In the genomic region with DNA sequence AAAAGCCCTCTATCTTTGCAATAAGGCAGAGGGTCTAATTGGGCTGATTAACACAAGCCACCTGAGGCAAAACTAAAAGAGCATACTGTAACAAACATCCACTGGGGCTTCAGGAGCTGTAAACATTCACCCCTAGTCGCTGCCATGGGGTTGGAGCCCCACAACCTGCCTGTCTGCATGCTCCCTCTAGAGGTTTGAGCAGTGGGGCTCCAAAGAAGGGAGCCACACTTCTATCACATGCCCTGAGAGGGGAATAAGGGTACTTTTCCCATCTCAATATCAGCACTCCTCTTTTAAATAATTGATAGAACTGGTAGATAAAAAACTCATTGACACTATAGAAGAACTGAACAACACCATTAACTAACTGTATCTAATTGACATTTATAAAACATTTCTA, we compare ENCODE assay signal across 17 cellular contexts.
DNase-seq lines count a peak whose midpoint lies in the region; ATAC-seq, FAIRE-seq and TF ChIP-seq lines count a peak whose summit lies in the region.
"Had no signal": no experiment of that assay in that cellular context is flagged by ENCODE, and none has a peak within 500 bp of the region (broad histone marks: within the 10 kb centered on the region; RNA-seq: fewer than 3 reads in every experiment).

No MANE protein-coding gene starts in this region.

- H3K9me3 Mint-ChIP-seq in activated naive CD8-positive, alpha-beta T cell treated with anti-CD3 and anti-CD28 coated beads, Interleukin-2, amount 50 U/mL, for 24 hours, result peaks cover 20% of the 10 kb centered on the region
- H3K9me3 Mint-ChIP-seq: CD4-positive, alpha-beta T cell had no signal

- WGBS in tibial nerve, 2 donors, result 0 to 63% methylated on average over 1 of the region's 1 CpG

- no peaks in the 10 kb centered on the region for H3K79me2 ChIP-seq in keratinocyte (ENCODE audit: control insufficient read depth, insufficient read depth, low read length)

- no peaks in the 10 kb centered on the region for H3K9me1 ChIP-seq in keratinocyte (ENCODE audit: control insufficient read depth, extremely low read depth, insufficient read depth, low read length)

- H4K20me1 ChIP-seq in keratinocyte (ENCODE audit: control insufficient read depth, extremely low read depth, insufficient read depth, low read length), result no peaks in the 10 kb centered on the region

- FAIRE-seq in keratinocyte (lab: Jason Lieb, UNC), result no peak
- FAIRE-seq in GM12891 (lab: Jason Lieb, UNC), result no peak

- H3K9me3 ChIP-seq in WERI-Rb-1 (ENCODE audit: severe bottlenecking) (peaks cover 3% of the 10 kb centered on the region), keratinocyte (ENCODE audit: control insufficient read depth, low read depth, low read length) (no peaks in the 10 kb centered on the region), tibial nerve (peaks cover 0 to 26% (median 0%) of the 10 kb centered on the region in 4 donors)
- H3K9me3 ChIP-seq: HAP-1 had no signal

- no peaks in the 10 kb centered on the region for H3K27me3 Mint-ChIP-seq in activated naive CD8-positive, alpha-beta T cell treated with anti-CD3 and anti-CD28 coated beads, Interleukin-2, amount 50 U/mL, for 24 hours
- H3K27me3 Mint-ChIP-seq: CD4-positive, alpha-beta T cell had no signal

- no peak overlapping the region for H3K9ac ChIP-seq in keratinocyte (ENCODE audit: control insufficient read depth, extremely low read depth, insufficient read depth, low read length)

- H3K27me3 ChIP-seq in GM06990 (replicated peaks; ENCODE audit: control insufficient read depth, insufficient read depth, low read length) (no peaks in the 10 kb centered on the region), WERI-Rb-1 (ENCODE audit: insufficient read depth, low read depth, severe bottlenecking) (no peaks in the 10 kb centered on the region), keratinocyte (ENCODE audit: control insufficient read depth, extremely low read depth, insufficient read depth, low read length) (no peaks in the 10 kb centered on the region), tibial nerve (no peaks in the 10 kb centered on the region)

- no peak overlapping the region for H3K4me2 ChIP-seq in keratinocyte (ENCODE audit: control insufficient read depth, extremely low read depth, insufficient read depth, low read depth, low read length)

- H2AFZ ChIP-seq in keratinocyte (ENCODE audit: control insufficient read depth, low read length), result no peak overlapping the region

- H3K27ac ChIP-seq in WERI-Rb-1 (no peak overlapping the region), keratinocyte (ENCODE audit: control insufficient read depth, insufficient read depth, low read length) (no peak overlapping the region), tibial nerve (no peak overlapping the region)

- H3K36me3 ChIP-seq in GM06990 (ENCODE audit: control insufficient read depth, insufficient read depth, low read length) (no peaks in the 10 kb centered on the region), WERI-Rb-1 (no peaks in the 10 kb centered on the region), keratinocyte (ENCODE audit: control insufficient read depth in 2 of 2, extremely low read depth in 1 of 2, insufficient read depth in 2 of 2, low read length in 2 of 2) (no peaks in the 10 kb centered on the region), tibial nerve (no peaks in the 10 kb centered on the region)
- H3K36me3 ChIP-seq: HAP-1 had no signal

- DNase-seq in GM06990 (ENCODE audit: extremely low read depth, insufficient read length), result no peak
- peak; percentile 16 for DNase-seq in NAMALWA (ENCODE audit: low spot score)
- DNase-seq in WERI-Rb-1, result no peak
- no peak for DNase-seq in keratinocyte (ENCODE audit: low read depth, low spot score)
- no peak for DNase-seq in GM12891 (ENCODE audit: insufficient read length, low spot score)
- DNase-seq in tibial nerve (ENCODE audit: low spot score in 2 of 2), result no peak
- DNase-seq in activated naive CD8-positive, alpha-beta T cell treated with anti-CD3 and anti-CD28 coated beads, Interleukin-2, amount 50 U/mL, for 24 hours, result no peak
- DNase-seq: AML-193; CD4-positive, alpha-beta T cell; DND-41; NCI-H1048; NCI-H146; NCI-H2081 treated with DMSO at 0.1 percent for 48 hours; NCI-H524; SHP77 had no signal

- TF ChIP-seq CTCF in GM06990 (IDR thresholded peaks at IDR 0.05; ENCODE audit: insufficient read depth, low read length, poor library complexity, severe bottlenecking) (peak; percentile 2), WERI-Rb-1 (IDR thresholded peaks at IDR 0.05; ENCODE audit: low read depth, low read length) (peak; percentile 14; the same call in 1 of the 2 replicates), keratinocyte (optimal IDR thresholded peaks at IDR 0.05 in 1 of 3, IDR thresholded peaks at IDR 0.05 in 1 of 3, conservative IDR thresholded peaks at IDR 0.05 in 1 of 3; ENCODE audit: extremely low read depth in 1 of 3, insufficient read depth in 2 of 3, low read length in 3 of 3) (peak in 2 of 3 experiments; percentile 5 to 22), tibial nerve (IDR thresholded peaks at IDR 0.05) (no peak)

- no peak overlapping the region for H3K4me3 ChIP-seq in GM06990 (replicated peaks; ENCODE audit: low read depth, low read length)
- H3K4me3 ChIP-seq in WERI-Rb-1 (ENCODE audit: low read depth, low read length), result no peak overlapping the region
- H3K4me3 ChIP-seq in keratinocyte (ENCODE audit: control insufficient read depth in 2 of 3, extremely low read depth in 1 of 3, insufficient read depth in 2 of 3, low read depth in 1 of 3, low read length in 3 of 3), result no peak overlapping the region
- no peak overlapping the region for H3K4me3 ChIP-seq in tibial nerve
- H3K4me3 ChIP-seq: HAP-1 had no signal

- TF ChIP-seq EP300 in tibial nerve (IDR thresholded peaks at IDR 0.05), result no peak

- H3K36me3 Mint-ChIP-seq in activated naive CD8-positive, alpha-beta T cell treated with anti-CD3 and anti-CD28 coated beads, Interleukin-2, amount 50 U/mL, for 24 hours (ENCODE audit: low read depth), result peaks cover 4% of the 10 kb centered on the region

- H3K4me1 ChIP-seq in keratinocyte (ENCODE audit: control insufficient read depth, extremely low read depth, insufficient read depth, low read length) (no peaks in the 10 kb centered on the region), tibial nerve (no peaks in the 10 kb centered on the region)
- H3K4me1 ChIP-seq: HAP-1 had no signal

- no peak overlapping the region for H3K4me3 Mint-ChIP-seq in activated naive CD8-positive, alpha-beta T cell treated with anti-CD3 and anti-CD28 coated beads, Interleukin-2, amount 50 U/mL, for 24 hours
- H3K4me3 Mint-ChIP-seq: CD4-positive, alpha-beta T cell had no signal

- no peak for ATAC-seq in activated naive CD8-positive, alpha-beta T cell treated with anti-CD3 and anti-CD28 coated beads, Interleukin-2, amount 50 U/mL, for 24 hours
- ATAC-seq: SK-N-SH treated with all-trans-retinoic acid at 6 μM for 48 hours had no signal

- no peak for TF ChIP-seq POLR2A in GM12891 (IDR thresholded peaks at IDR 0.05; ENCODE audit: low read depth, low read length)
- TF ChIP-seq POLR2A in tibial nerve (IDR thresholded peaks at IDR 0.05), result no peak

- no peak overlapping the region for H3K27ac Mint-ChIP-seq in activated naive CD8-positive, alpha-beta T cell treated with anti-CD3 and anti-CD28 coated beads, Interleukin-2, amount 50 U/mL, for 24 hours
- H3K27ac Mint-ChIP-seq: CD4-positive, alpha-beta T cell had no signal

- dilution Hi-C loops in keratinocyte (cut with MboI; ENCODE audit: extremely low pct_ligation_motif_present, low sequenced_read_pairs), result no loop called here

- no peaks in the 10 kb centered on the region for H3K4me1 Mint-ChIP-seq in activated naive CD8-positive, alpha-beta T cell treated with anti-CD3 and anti-CD28 coated beads, Interleukin-2, amount 50 U/mL, for 24 hours

TF ChIP-seq in GM12891, 5 proteins besides CTCF, POLR2A, EP300 and RAD21:
- TF ChIP-seq SPI1 (IDR thresholded peaks at IDR 0.05; ENCODE audit: low read depth, low read length) (no peak), TAF1 (IDR thresholded peaks at IDR 0.05; ENCODE audit: low read depth, low read length) (no peak), POU2F2 (IDR thresholded peaks at IDR 0.05; ENCODE audit: low read depth, low read length) (no peak), POLR2AphosphoS5 (IDR thresholded peaks at IDR 0.05; ENCODE audit: low read depth, low read length) (no peak), PAX5 (IDR thresholded peaks at IDR 0.05; ENCODE audit: insufficient read depth, low read length, severe bottlenecking) (no peak)

Comparison
In these comparisons a context has a peak if more than half of its experiments do, and no peak if none do; other contexts are left out.
1. CTCF ChIP-seq: peak in GM06990 (single experiment), WERI-Rb-1 (single experiment) and keratinocyte (2 of 3); none in tibial nerve (0 of 5).